Comparison of ENCODE assay signal across 9 cellular contexts in genomic region chr2:143936758-143937562, GRCh38.
DNase-seq lines count a peak whose midpoint lies in the region; ATAC-seq and TF ChIP-seq lines count a peak whose summit lies in the region.
"Had no signal": no experiment of that assay in that cellular context is flagged by ENCODE, and none has a peak within 500 bp of the region (broad histone marks: within the 10 kb centered on the region; RNA-seq: fewer than 3 reads in every experiment).

No MANE protein-coding gene starts in this region.

- H3K4me3 ChIP-seq in Peyer's patch (peak overlapping the region; percentile 32 to 65 (median 46)), cardiac fibroblast (replicated peaks in 1 of 2; ENCODE audit: low read depth in 2 of 2, low read length in 2 of 2) (peak overlapping the region; percentile 49 to 60)

- ATAC-seq in activated CD4-positive, alpha-beta T cell treated with anti-CD3 and anti-CD28 coated beads for 36 hours = peak; percentile 73
- ATAC-seq in HG02938 (IDR thresholded peaks at IDR 0.05; ENCODE audit: unreplicated experiment) = peak; percentile 50

- peaks cover 13% of the 10 kb centered on the region for H3K4me1 Mint-ChIP-seq in activated CD4-positive, alpha-beta T cell treated with anti-CD3 and anti-CD28 coated beads for 36 hours

- H3K27me3 Mint-ChIP-seq in activated CD4-positive, alpha-beta T cell treated with anti-CD3 and anti-CD28 coated beads for 36 hours = peaks cover 54% of the 10 kb centered on the region

- no peaks in the 10 kb centered on the region for H3K36me3 Mint-ChIP-seq in activated CD4-positive, alpha-beta T cell treated with anti-CD3 and anti-CD28 coated beads for 36 hours (ENCODE audit: low read depth)

- H3K27ac ChIP-seq in Peyer's patch = peak overlapping the region; percentile 70 to 89 (median 80)
- H3K27ac ChIP-seq: epithelial cell of prostate had no signal

- no peak overlapping the region for H3K27ac Mint-ChIP-seq in activated CD4-positive, alpha-beta T cell treated with anti-CD3 and anti-CD28 coated beads for 36 hours

- intact Hi-C loops in activated CD4-positive, alpha-beta T cell treated with anti-CD3 and anti-CD28 coated beads for 36 hours (cut with DNase I, micrococcal nuclease) = loop anchor here in 1 of 2 experiments (5.0 kb wide), 1 partner anchor 580 kb away; no protein-coding TSS in a partner anchor

- no peaks in the 10 kb centered on the region for H3K9me3 Mint-ChIP-seq in activated CD4-positive, alpha-beta T cell treated with anti-CD3 and anti-CD28 coated beads for 36 hours (ENCODE audit: low read depth)

- H3K36me3 ChIP-seq in Peyer's patch = no peaks in the 10 kb centered on the region

- DNase-seq in activated CD4-positive, alpha-beta T cell treated with anti-CD3 and anti-CD28 coated beads for 36 hours = peak; percentile 54
- DNase-seq in activated CD4-positive, alpha-beta T cell treated with anti-CD3 and anti-CD28 coated beads, Interleukin-2, amount 50 U/mL, for 1 hour = no peak
- DNase-seq in Peyer's patch (peak in 1 of 3 donors; percentile 58), cardiac fibroblast (ENCODE audit: low read depth in 2 of 2) (peak; percentile 36 to 49), kidney tubule cell (ENCODE audit: low spot score) (peak; percentile 42), pons (ENCODE audit: low spot score) (no peak)
- DNase-seq in stimulated activated CD4-positive, alpha-beta T cell treated with anti-CD3 and anti-CD28 coated beads, Interleukin-2, amount 100 ng/mL, for 24 hours = peak; percentile 37 to 47

- no peaks in the 10 kb centered on the region for H3K9me3 ChIP-seq in Peyer's patch

- TF ChIP-seq POLR2A in Peyer's patch (IDR thresholded peaks at IDR 0.05) = no peak

- peak overlapping the region; percentile 57 for H3K4me3 Mint-ChIP-seq in activated CD4-positive, alpha-beta T cell treated with anti-CD3 and anti-CD28 coated beads for 36 hours

- H3K4me1 ChIP-seq in Peyer's patch = peaks cover 0 to 14% (median 5%) of the 10 kb centered on the region in 4 donors

- no peaks in the 10 kb centered on the region for H3K27me3 ChIP-seq in Peyer's patch

- CTCF ChIA-PET in activated CD4-positive, alpha-beta T cell treated with anti-CD3 and anti-CD28 coated beads for 36 hours (lab: Charles Lee) = no interaction called here

- POLR2A ChIA-PET in activated CD4-positive, alpha-beta T cell treated with anti-CD3 and anti-CD28 coated beads for 36 hours (lab: Charles Lee) = no interaction called here

- TF ChIP-seq CTCF in Peyer's patch (IDR thresholded peaks at IDR 0.05) = no peak
- TF ChIP-seq CTCF in cardiac fibroblast (IDR thresholded peaks at IDR 0.05; ENCODE audit: low read depth, low read length) = no peak

Comparison
In these comparisons a context has a peak if more than half of its experiments do, and no peak if none do; other contexts are left out.
1. DNase-seq: peak in activated CD4-positive, alpha-beta T cell treated with anti-CD3 and anti-CD28 coated beads for 36 hours (single experiment), cardiac fibroblast (2 of 2), kidney tubule cell (single experiment) and stimulated activated CD4-positive, alpha-beta T cell treated with anti-CD3 and anti-CD28 coated beads, Interleukin-2, amount 100 ng/mL, for 24 hours (2 of 2); none in activated CD4-positive, alpha-beta T cell treated with anti-CD3 and anti-CD28 coated beads, Interleukin-2, amount 50 U/mL, for 1 hour (single experiment) and pons (single experiment).